ENCODE assay signal across 10 cellular contexts in the genomic region with DNA sequence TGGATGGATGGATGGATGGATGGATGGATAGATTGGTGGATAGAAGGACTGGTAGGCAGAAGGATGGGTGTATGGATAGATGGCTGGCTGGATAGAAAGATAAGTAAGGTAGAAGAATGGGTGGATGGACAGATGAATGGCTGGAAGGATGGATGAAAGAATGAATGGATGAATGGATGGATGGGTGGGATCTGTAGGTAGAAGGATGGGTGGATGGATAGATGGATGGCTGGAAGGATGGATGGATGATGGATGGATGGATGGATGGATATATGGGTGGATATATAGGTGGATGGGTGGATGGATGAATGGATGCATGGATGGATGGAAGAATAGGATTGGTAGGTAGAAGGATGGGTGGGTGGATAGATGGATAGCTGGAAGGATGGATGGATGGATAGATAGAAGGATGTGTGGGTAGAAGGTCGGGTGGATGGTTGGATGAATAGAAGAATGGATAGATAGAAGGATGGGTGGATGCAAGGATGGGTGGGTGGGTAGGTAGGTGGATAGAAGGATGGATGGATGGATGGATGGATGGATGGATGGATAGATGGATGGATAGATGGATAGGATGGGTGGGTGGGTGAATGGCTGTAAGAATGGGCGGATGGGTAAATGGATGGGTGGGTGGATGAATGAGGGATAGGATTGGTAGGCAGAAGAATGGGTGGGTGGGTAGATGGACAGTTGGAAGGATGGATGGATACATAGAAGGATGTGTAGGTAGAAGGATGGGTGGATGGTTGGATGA. TPM values are rescaled to one million over a fixed set of nuclear protein-coding genes. Genes with fewer than 3 reads are reported as not detected.
"Had no signal": no experiment of that assay in that cellular context is flagged by ENCODE, and none has a peak within 500 bp of the region (broad histone marks: within the 10 kb centered on the region; RNA-seq: fewer than 3 reads in every experiment).

No MANE protein-coding gene starts in this region.

- H3K36me3 ChIP-seq: HAP-1 had no signal

- H3K27ac ChIP-seq: GM23248, HL-60, KMS-11 had no signal

- H3K4me1 ChIP-seq: HAP-1 had no signal

- FAIRE-seq: HepG2 had no signal

- DNase-seq: GM23248, GOT3, KBM-7 had no signal

- H3K4me2 ChIP-seq: KMS-11 had no signal

- H3K9me3 ChIP-seq: HAP-1 had no signal

- H2AFZ ChIP-seq: GM23248 had no signal

- H3K9ac ChIP-seq: GM23248, KMS-11 had no signal

- ATAC-seq: HCT116, HepG2 had no signal

- H3K4me3 ChIP-seq: GM23248, HAP-1 had no signal

RNA-seq across cellular contexts. Expression of a gene that starts 7.5 kb away (rescaled TPM):
- total RNA-seq: GM23248, H4, HT1080 had no signal
